In the genomic region with DNA sequence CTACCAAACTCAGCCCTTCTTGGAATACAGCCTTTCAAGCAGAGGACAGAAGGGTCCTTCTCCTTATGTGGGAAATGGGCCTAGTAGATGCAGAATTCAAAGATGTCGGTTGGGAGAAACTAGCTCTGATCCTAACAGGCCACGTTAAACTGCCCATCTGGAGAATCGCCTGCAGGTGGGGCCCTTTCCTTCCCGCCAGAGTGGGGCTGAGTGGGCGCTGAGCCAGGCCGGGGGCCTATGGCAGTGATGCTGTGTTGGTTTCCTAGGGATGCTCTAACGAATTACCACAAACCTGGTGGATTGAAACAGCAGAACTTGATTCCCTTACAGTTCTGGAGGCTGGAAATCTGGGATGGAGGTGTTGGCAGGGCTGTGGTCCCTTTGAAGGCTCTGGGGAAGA, we compare ENCODE assay signal across 1 cellular context.
TF ChIP-seq lines count a peak whose summit lies in the region.

No MANE protein-coding gene starts in this region.

TF ChIP-seq in GM23338, 12 proteins besides CTCF, POLR2A, EP300 and RAD21 (continued from another document):
- TF ChIP-seq CREB1 (CRISPR knock-in tag; IDR thresholded peaks at IDR 0.05; ENCODE audit: low read depth), result no peak; the same call in 1 of the 2 replicates
- TF ChIP-seq STAT1 (IDR thresholded peaks at IDR 0.05; ENCODE audit: unreplicated experiment), result no peak
- TF ChIP-seq EZH2phosphoT487 (IDR thresholded peaks at IDR 0.05; ENCODE audit: unreplicated experiment), result no peak
- TF ChIP-seq, protein P1, sequence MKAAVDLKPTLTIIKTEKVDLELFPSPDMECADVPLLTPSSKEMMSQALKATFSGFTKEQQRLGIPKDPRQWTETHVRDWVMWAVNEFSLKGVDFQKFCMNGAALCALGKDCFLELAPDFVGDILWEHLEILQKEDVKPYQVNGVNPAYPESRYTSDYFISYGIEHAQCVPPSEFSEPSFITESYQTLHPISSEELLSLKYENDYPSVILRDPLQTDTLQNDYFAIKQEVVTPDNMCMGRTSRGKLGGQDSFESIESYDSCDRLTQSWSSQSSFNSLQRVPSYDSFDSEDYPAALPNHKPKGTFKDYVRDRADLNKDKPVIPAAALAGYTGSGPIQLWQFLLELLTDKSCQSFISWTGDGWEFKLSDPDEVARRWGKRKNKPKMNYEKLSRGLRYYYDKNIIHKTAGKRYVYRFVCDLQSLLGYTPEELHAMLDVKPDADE (IDR thresholded peaks at IDR 0.05), result no peak
- TF ChIP-seq NANOG (IDR thresholded peaks at IDR 0.05; ENCODE audit: borderline replicate concordance), result no peak
- TF ChIP-seq, protein P2, sequence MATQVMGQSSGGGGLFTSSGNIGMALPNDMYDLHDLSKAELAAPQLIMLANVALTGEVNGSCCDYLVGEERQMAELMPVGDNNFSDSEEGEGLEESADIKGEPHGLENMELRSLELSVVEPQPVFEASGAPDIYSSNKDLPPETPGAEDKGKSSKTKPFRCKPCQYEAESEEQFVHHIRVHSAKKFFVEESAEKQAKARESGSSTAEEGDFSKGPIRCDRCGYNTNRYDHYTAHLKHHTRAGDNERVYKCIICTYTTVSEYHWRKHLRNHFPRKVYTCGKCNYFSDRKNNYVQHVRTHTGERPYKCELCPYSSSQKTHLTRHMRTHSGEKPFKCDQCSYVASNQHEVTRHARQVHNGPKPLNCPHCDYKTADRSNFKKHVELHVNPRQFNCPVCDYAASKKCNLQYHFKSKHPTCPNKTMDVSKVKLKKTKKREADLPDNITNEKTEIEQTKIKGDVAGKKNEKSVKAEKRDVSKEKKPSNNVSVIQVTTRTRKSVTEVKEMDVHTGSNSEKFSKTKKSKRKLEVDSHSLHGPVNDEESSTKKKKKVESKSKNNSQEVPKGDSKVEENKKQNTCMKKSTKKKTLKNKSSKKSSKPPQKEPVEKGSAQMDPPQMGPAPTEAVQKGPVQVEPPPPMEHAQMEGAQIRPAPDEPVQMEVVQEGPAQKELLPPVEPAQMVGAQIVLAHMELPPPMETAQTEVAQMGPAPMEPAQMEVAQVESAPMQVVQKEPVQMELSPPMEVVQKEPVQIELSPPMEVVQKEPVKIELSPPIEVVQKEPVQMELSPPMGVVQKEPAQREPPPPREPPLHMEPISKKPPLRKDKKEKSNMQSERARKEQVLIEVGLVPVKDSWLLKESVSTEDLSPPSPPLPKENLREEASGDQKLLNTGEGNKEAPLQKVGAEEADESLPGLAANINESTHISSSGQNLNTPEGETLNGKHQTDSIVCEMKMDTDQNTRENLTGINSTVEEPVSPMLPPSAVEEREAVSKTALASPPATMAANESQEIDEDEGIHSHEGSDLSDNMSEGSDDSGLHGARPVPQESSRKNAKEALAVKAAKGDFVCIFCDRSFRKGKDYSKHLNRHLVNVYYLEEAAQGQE (IDR thresholded peaks at IDR 0.05; ENCODE audit: unreplicated experiment), result no peak
